37 cellular contexts compared by ENCODE assay signal in the genomic region with DNA sequence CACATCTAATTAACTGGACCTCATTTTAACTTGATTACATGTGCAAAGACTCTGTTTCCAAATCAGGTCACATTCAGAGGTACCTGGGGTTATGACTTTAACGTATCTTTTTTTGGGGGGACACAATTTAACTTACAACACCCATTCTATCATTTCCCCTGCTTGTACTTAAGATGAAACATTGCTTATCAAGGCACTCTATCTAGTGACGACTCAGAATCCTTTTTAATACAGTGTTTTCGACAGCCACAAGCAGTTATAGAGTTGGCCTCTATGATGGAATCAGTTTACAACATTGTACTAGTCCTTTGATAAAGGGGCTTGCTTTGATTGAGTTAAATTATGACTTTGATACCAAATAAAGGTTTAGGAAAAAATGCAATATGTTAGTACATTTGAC.
"Had no signal": no experiment of that assay in that cellular context is flagged by ENCODE, and none has a peak within 500 bp of the region (broad histone marks: within the 10 kb centered on the region; RNA-seq: fewer than 3 reads in every experiment).

No MANE protein-coding gene starts in this region.

- DNase-seq: activated effector memory CD4-positive, alpha-beta T cell treated with anti-CD3 and anti-CD28 coated beads, Interleukin-2, amount 50 U/mL, for 16 hours; activated effector memory CD4-positive, alpha-beta T cell treated with Interleukin-2 at 50 U/mL for 16 hours; activated gamma-delta T cell; activated gamma-delta T cell treated with Interleukin-2 at 50 U/mL for 16 hours; activated naive CD4-positive, alpha-beta T cell; activated naive CD4-positive, alpha-beta T cell treated with anti-CD3 and anti-CD28 coated beads for 36 hours; activated naive CD4-positive, alpha-beta T cell treated with anti-CD3 and anti-CD28 coated beads, Interleukin-2, amount 10 ng/mL, durations not matched to agents 7 days and 5 days; activated naive CD4-positive, alpha-beta T cell treated with anti-CD3 and anti-CD28 coated beads, Interleukin-2, amount 50 U/mL, for 16 hours; activated naive CD4-positive, alpha-beta T cell treated with Interleukin-2 at 50 U/mL for 16 hours; activated naive CD8-positive, alpha-beta T cell treated with anti-CD3 and anti-CD28 coated beads for 36 hours; activated naive CD8-positive, alpha-beta T cell treated with anti-CD3 and anti-CD28 coated beads, Interleukin-2, amount 10 ng/mL, durations not matched to agents 7 days and 5 days; activated naive CD8-positive, alpha-beta T cell treated with anti-CD3 and anti-CD28 coated beads, Interleukin-2, amount 50 U/mL, for 24 hours; activated T-cell treated with anti-CD3 and anti-CD28 coated beads, Interleukin-2, amount 50 U/mL, for 24 hours; activated T-cell treated with anti-CD3 and anti-CD28 coated beads, Interleukin-2, amount 50 U/mL, for 4 hours; activated T-cell treated with anti-CD3 and anti-CD28 coated beads, Interleukin-2, amount 50 U/mL, for 48 hours; activated T-cell treated with anti-CD3 and anti-CD28 coated beads, Interleukin-2, amount 50 U/mL, for 72 hours; amniotic stem cell; amygdala; anterior cingulate cortex; aorta; body of pancreas; brain microvascular endothelial cell; caudate nucleus; central memory CD4-positive, alpha-beta T cell; cerebellar nuclear complex had no signal

- H3K9me3 ChIP-seq: adrenal gland, ascending aorta, body of pancreas, breast epithelium had no signal

- H3K27me3 Mint-ChIP-seq: activated naive CD4-positive, alpha-beta T cell treated with anti-CD3 and anti-CD28 coated beads, Interleukin-2, amount 10 ng/mL, durations not matched to agents 7 days and 5 days; activated naive CD4-positive, alpha-beta T cell treated with anti-CD3 and anti-CD28 coated beads, Interleukin-2, amount 50 U/mL, for 24 hours; activated naive CD8-positive, alpha-beta T cell; activated naive CD8-positive, alpha-beta T cell treated with anti-CD3 and anti-CD28 coated beads for 36 hours; activated naive CD8-positive, alpha-beta T cell treated with anti-CD3 and anti-CD28 coated beads, Interleukin-2, amount 10 ng/mL, durations not matched to agents 7 days and 5 days; activated naive CD8-positive, alpha-beta T cell treated with anti-CD3 and anti-CD28 coated beads, Interleukin-2, amount 50 U/mL, for 24 hours; activated T-cell treated with anti-CD3 and anti-CD28 coated beads, Interleukin-2, amount 50 U/mL, for 24 hours; activated T-helper 17 cell treated with anti-CD3 and anti-CD28 coated beads, Interleukin-2, amount 50 U/mL, for 72 hours; brain; central memory CD8-positive, alpha-beta T cell had no signal

- ATAC-seq: activated naive CD4-positive, alpha-beta T cell treated with anti-CD3 and anti-CD28 coated beads, Interleukin-2, amount 50 U/mL, for 72 hours; activated naive CD8-positive, alpha-beta T cell treated with anti-CD3 and anti-CD28 coated beads, Interleukin-2, amount 50 U/mL, for 24 hours; activated T-cell treated with anti-CD3 and anti-CD28 coated beads, Interleukin-2, amount 50 U/mL, for 4 hours; activated T-cell treated with anti-CD3 and anti-CD28 coated beads, Interleukin-2, amount 50 U/mL, for 72 hours; activated T-helper 17 cell treated with anti-CD3 and anti-CD28 coated beads, Interleukin-2, amount 50 U/mL, for 72 hours; body of pancreas had no signal

- H3K27me3 ChIP-seq: adrenal gland, ascending aorta, body of pancreas, brain microvascular endothelial cell, breast epithelium, cardiac muscle cell had no signal

- H3K27ac ChIP-seq: adrenal gland, ascending aorta, body of pancreas, brain microvascular endothelial cell, breast epithelium, cardiac muscle cell had no signal

- H3K9me3 Mint-ChIP-seq: activated naive CD4-positive, alpha-beta T cell treated with anti-CD3 and anti-CD28 coated beads for 36 hours; activated naive CD4-positive, alpha-beta T cell treated with anti-CD3 and anti-CD28 coated beads, Interleukin-2, amount 10 ng/mL, durations not matched to agents 7 days and 5 days; activated naive CD4-positive, alpha-beta T cell treated with anti-CD3 and anti-CD28 coated beads, Interleukin-2, amount 50 U/mL, for 24 hours; activated naive CD4-positive, alpha-beta T cell treated with anti-CD3 and anti-CD28 coated beads, Interleukin-2, amount 50 U/mL, for 72 hours; activated naive CD8-positive, alpha-beta T cell treated with anti-CD3 and anti-CD28 coated beads for 36 hours; activated naive CD8-positive, alpha-beta T cell treated with anti-CD3 and anti-CD28 coated beads, Interleukin-2, amount 10 ng/mL, durations not matched to agents 7 days and 5 days; activated naive CD8-positive, alpha-beta T cell treated with anti-CD3 and anti-CD28 coated beads, Interleukin-2, amount 50 U/mL, for 24 hours; activated T-cell treated with anti-CD3 and anti-CD28 coated beads, Interleukin-2, amount 50 U/mL, for 24 hours; activated T-cell treated with anti-CD3 and anti-CD28 coated beads, Interleukin-2, amount 50 U/mL, for 4 hours; activated T-cell treated with anti-CD3 and anti-CD28 coated beads, Interleukin-2, amount 50 U/mL, for 72 hours; activated T-helper 1 cell treated with anti-CD3 and anti-CD28 coated beads, Interleukin-12 subunit alpha, Interleukin-12 subunit beta, Interleukin-2, Interleukin-4 antibody, amounts not matched to agents 30 ng/mL and 10 ng/mL and 1 ng/mL, durations not matched to agents 14 hours and 24 hours and 36 hours; activated T-helper 17 cell treated with anti-CD3 and anti-CD28 coated beads, Interleukin-2, amount 50 U/mL, for 72 hours; activated T-helper 2 cell treated with anti-CD3 and anti-CD28 coated beads, Interferon-gamma antibody, Interleukin-2, Interleukin-4, amounts not matched to agents 10 μg/mL and 5 μg/mL and 100 μg/mL, durations not matched to agents 14 hours and 24 hours and 36 hours; brain; central memory CD8-positive, alpha-beta T cell had no signal

- H3K4me3 ChIP-seq: adrenal gland, ascending aorta, body of pancreas, breast epithelium, cardiac muscle cell had no signal

- H3K4me1 Mint-ChIP-seq: activated naive CD4-positive, alpha-beta T cell treated with anti-CD3 and anti-CD28 coated beads, Interleukin-2, amount 10 ng/mL, durations not matched to agents 7 days and 5 days; activated naive CD4-positive, alpha-beta T cell treated with anti-CD3 and anti-CD28 coated beads, Interleukin-2, amount 50 U/mL, for 24 hours; activated naive CD8-positive, alpha-beta T cell treated with anti-CD3 and anti-CD28 coated beads for 36 hours; activated naive CD8-positive, alpha-beta T cell treated with anti-CD3 and anti-CD28 coated beads, Interleukin-2, amount 10 ng/mL, durations not matched to agents 7 days and 5 days; activated naive CD8-positive, alpha-beta T cell treated with anti-CD3 and anti-CD28 coated beads, Interleukin-2, amount 50 U/mL, for 24 hours; activated T-helper 17 cell treated with anti-CD3 and anti-CD28 coated beads, Interleukin-2, amount 50 U/mL, for 72 hours; central memory CD8-positive, alpha-beta T cell had no signal

- H3K4me1 ChIP-seq: adrenal gland, ascending aorta, body of pancreas, breast epithelium had no signal

- H3K36me3 Mint-ChIP-seq: activated naive CD4-positive, alpha-beta T cell treated with anti-CD3 and anti-CD28 coated beads, Interleukin-2, amount 10 ng/mL, durations not matched to agents 7 days and 5 days; activated naive CD4-positive, alpha-beta T cell treated with anti-CD3 and anti-CD28 coated beads, Interleukin-2, amount 50 U/mL, for 72 hours; activated naive CD8-positive, alpha-beta T cell treated with anti-CD3 and anti-CD28 coated beads, Interleukin-2, amount 10 ng/mL, durations not matched to agents 7 days and 5 days had no signal

- H3K4me3 Mint-ChIP-seq: activated naive CD4-positive, alpha-beta T cell treated with anti-CD3 and anti-CD28 coated beads for 36 hours; activated naive CD4-positive, alpha-beta T cell treated with anti-CD3 and anti-CD28 coated beads, Interleukin-2, amount 10 ng/mL, durations not matched to agents 7 days and 5 days; activated naive CD4-positive, alpha-beta T cell treated with anti-CD3 and anti-CD28 coated beads, Interleukin-2, amount 50 U/mL, for 24 hours; activated naive CD8-positive, alpha-beta T cell; activated naive CD8-positive, alpha-beta T cell treated with anti-CD3 and anti-CD28 coated beads for 36 hours; activated naive CD8-positive, alpha-beta T cell treated with anti-CD3 and anti-CD28 coated beads, Interleukin-2, amount 10 ng/mL, durations not matched to agents 7 days and 5 days; activated naive CD8-positive, alpha-beta T cell treated with anti-CD3 and anti-CD28 coated beads, Interleukin-2, amount 50 U/mL, for 24 hours; activated T-cell treated with anti-CD3 and anti-CD28 coated beads, Interleukin-2, amount 50 U/mL, for 24 hours; activated T-cell treated with anti-CD3 and anti-CD28 coated beads, Interleukin-2, amount 50 U/mL, for 4 hours; activated T-cell treated with anti-CD3 and anti-CD28 coated beads, Interleukin-2, amount 50 U/mL, for 72 hours; activated T-helper 1 cell treated with anti-CD3 and anti-CD28 coated beads, Interleukin-12 subunit alpha, Interleukin-12 subunit beta, Interleukin-2, Interleukin-4 antibody, amounts not matched to agents 30 ng/mL and 10 ng/mL and 1 ng/mL, durations not matched to agents 14 hours and 24 hours and 36 hours; activated T-helper 17 cell treated with anti-CD3 and anti-CD28 coated beads, Interleukin-2, amount 50 U/mL, for 72 hours; brain; central memory CD8-positive, alpha-beta T cell had no signal

- H3K27ac Mint-ChIP-seq: activated naive CD4-positive, alpha-beta T cell treated with anti-CD3 and anti-CD28 coated beads for 36 hours; activated naive CD4-positive, alpha-beta T cell treated with anti-CD3 and anti-CD28 coated beads, Interleukin-2, amount 10 ng/mL, durations not matched to agents 7 days and 5 days; activated naive CD4-positive, alpha-beta T cell treated with anti-CD3 and anti-CD28 coated beads, Interleukin-2, amount 50 U/mL, for 24 hours; activated naive CD4-positive, alpha-beta T cell treated with anti-CD3 and anti-CD28 coated beads, Interleukin-2, amount 50 U/mL, for 72 hours; activated naive CD8-positive, alpha-beta T cell; activated naive CD8-positive, alpha-beta T cell treated with anti-CD3 and anti-CD28 coated beads for 36 hours; activated naive CD8-positive, alpha-beta T cell treated with anti-CD3 and anti-CD28 coated beads, Interleukin-2, amount 10 ng/mL, durations not matched to agents 7 days and 5 days; activated naive CD8-positive, alpha-beta T cell treated with anti-CD3 and anti-CD28 coated beads, Interleukin-2, amount 50 U/mL, for 24 hours; activated T-cell treated with anti-CD3 and anti-CD28 coated beads, Interleukin-2, amount 50 U/mL, for 24 hours; activated T-cell treated with anti-CD3 and anti-CD28 coated beads, Interleukin-2, amount 50 U/mL, for 72 hours; activated T-helper 1 cell treated with anti-CD3 and anti-CD28 coated beads, Interleukin-12 subunit alpha, Interleukin-12 subunit beta, Interleukin-2, Interleukin-4 antibody, amounts not matched to agents 30 ng/mL and 10 ng/mL and 1 ng/mL, durations not matched to agents 14 hours and 24 hours and 36 hours; activated T-helper 17 cell treated with anti-CD3 and anti-CD28 coated beads, Interleukin-2, amount 50 U/mL, for 72 hours; activated T-helper 2 cell treated with anti-CD3 and anti-CD28 coated beads, Interferon-gamma antibody, Interleukin-2, Interleukin-4, amounts not matched to agents 10 μg/mL and 5 μg/mL and 100 μg/mL, durations not matched to agents 14 hours and 24 hours and 36 hours; brain had no signal

- H3K36me3 ChIP-seq: adrenal gland, brain microvascular endothelial cell, breast epithelium, cardiac muscle cell had no signal
